ENCODE assay signal across 1 cellular context in the genomic region with DNA sequence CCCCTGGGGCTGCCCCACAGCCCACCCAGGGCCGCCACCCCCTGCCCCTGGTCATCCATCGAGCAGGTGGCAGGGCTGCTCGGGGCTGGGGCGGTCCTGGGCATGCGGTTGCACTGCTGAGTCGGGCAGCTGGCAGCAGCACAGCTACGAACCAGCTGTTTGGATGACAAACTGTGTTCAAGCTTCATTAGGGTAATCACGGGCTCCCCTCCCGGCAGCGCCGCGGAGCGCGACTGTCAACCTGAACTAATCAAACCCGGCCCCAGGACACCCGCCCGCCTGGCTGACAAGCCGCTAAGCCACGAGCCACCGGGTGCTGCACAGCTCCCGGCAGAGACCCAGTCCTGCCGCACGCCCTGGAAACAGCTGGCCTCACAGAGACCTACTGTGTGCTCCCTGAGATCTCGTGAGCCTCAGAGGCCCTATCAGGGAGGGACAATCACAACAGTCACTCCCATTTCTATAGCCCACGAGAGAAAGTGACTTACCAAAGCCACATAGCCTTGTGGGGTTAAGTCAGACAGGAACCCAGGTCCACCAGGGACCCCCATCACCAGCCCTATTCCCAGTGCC.
TF ChIP-seq lines count a peak whose summit lies in the region.

No MANE protein-coding gene starts in this region.

TF ChIP-seq in K562, 482 proteins besides CTCF, POLR2A, EP300 and RAD21 (continued from another document):
- TF ChIP-seq, protein P1, sequence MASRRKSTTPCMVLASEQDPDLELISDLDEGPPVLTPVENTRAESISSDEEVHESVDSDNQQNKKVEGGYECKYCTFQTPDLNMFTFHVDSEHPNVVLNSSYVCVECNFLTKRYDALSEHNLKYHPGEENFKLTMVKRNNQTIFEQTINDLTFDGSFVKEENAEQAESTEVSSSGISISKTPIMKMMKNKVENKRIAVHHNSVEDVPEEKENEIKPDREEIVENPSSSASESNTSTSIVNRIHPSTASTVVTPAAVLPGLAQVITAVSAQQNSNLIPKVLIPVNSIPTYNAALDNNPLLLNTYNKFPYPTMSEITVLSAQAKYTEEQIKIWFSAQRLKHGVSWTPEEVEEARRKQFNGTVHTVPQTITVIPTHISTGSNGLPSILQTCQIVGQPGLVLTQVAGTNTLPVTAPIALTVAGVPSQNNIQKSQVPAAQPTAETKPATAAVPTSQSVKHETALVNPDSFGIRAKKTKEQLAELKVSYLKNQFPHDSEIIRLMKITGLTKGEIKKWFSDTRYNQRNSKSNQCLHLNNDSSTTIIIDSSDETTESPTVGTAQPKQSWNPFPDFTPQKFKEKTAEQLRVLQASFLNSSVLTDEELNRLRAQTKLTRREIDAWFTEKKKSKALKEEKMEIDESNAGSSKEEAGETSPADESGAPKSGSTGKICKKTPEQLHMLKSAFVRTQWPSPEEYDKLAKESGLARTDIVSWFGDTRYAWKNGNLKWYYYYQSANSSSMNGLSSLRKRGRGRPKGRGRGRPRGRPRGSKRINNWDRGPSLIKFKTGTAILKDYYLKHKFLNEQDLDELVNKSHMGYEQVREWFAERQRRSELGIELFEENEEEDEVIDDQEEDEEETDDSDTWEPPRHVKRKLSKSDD (conservative IDR thresholded peaks at IDR 0.05; ENCODE audit: low read length) = no peak
- TF ChIP-seq, protein P2, sequence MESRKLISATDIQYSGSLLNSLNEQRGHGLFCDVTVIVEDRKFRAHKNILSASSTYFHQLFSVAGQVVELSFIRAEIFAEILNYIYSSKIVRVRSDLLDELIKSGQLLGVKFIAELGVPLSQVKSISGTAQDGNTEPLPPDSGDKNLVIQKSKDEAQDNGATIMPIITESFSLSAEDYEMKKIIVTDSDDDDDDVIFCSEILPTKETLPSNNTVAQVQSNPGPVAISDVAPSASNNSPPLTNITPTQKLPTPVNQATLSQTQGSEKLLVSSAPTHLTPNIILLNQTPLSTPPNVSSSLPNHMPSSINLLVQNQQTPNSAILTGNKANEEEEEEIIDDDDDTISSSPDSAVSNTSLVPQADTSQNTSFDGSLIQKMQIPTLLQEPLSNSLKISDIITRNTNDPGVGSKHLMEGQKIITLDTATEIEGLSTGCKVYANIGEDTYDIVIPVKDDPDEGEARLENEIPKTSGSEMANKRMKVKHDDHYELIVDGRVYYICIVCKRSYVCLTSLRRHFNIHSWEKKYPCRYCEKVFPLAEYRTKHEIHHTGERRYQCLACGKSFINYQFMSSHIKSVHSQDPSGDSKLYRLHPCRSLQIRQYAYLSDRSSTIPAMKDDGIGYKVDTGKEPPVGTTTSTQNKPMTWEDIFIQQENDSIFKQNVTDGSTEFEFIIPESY (CRISPR knock-in tag; IDR thresholded peaks at IDR 0.05) = peak; percentile 92
- TF ChIP-seq ZNF175 (CRISPR knock-in tag; IDR thresholded peaks at IDR 0.05; ENCODE audit: low read depth) = no peak
